ENCODE assay signal across 1 cellular context in genomic region chr9:129011170-129011569, GRCh38.
A peak's percentile ranks its signal among the peaks of the same experiment; 100 is the strongest.
TF ChIP-seq lines count a peak whose summit lies in the region.

No MANE protein-coding gene starts in this region.

TF ChIP-seq in K562, 482 proteins besides CTCF, POLR2A, EP300 and RAD21:
- TF ChIP-seq, protein P1, sequence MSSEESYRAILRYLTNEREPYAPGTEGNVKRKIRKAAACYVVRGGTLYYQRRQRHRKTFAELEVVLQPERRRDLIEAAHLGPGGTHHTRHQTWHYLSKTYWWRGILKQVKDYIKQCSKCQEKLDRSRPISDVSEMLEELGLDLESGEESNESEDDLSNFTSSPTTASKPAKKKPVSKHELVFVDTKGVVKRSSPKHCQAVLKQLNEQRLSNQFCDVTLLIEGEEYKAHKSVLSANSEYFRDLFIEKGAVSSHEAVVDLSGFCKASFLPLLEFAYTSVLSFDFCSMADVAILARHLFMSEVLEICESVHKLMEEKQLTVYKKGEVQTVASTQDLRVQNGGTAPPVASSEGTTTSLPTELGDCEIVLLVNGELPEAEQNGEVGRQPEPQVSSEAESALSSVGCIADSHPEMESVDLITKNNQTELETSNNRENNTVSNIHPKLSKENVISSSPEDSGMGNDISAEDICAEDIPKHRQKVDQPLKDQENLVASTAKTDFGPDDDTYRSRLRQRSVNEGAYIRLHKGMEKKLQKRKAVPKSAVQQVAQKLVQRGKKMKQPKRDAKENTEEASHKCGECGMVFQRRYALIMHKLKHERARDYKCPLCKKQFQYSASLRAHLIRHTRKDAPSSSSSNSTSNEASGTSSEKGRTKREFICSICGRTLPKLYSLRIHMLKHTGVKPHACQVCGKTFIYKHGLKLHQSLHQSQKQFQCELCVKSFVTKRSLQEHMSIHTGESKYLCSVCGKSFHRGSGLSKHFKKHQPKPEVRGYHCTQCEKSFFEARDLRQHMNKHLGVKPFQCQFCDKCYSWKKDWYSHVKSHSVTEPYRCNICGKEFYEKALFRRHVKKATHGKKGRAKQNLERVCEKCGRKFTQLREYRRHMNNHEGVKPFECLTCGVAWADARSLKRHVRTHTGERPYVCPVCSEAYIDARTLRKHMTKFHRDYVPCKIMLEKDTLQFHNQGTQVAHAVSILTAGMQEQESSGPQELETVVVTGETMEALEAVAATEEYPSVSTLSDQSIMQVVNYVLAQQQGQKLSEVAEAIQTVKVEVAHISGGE (CRISPR knock-in tag; IDR thresholded peaks at IDR 0.05), result 0 out of 6 replicates have a peak, but pooled peaks of 1 of the 3 experiments have one; percentile 23
- TF ChIP-seq E2F4 (CRISPR knock-in tag; IDR thresholded peaks at IDR 0.05; ENCODE audit: low read depth), result no peak
- TF ChIP-seq ZNF165 (CRISPR knock-in tag; IDR thresholded peaks at IDR 0.05; ENCODE audit: borderline replicate concordance), result no peak
- peak; percentile 6; the same call in 1 of the 2 replicates for TF ChIP-seq POLR2G (IDR thresholded peaks at IDR 0.05; ENCODE audit: low read depth, low read length)
- TF ChIP-seq ZSCAN32 (CRISPR knock-in tag; IDR thresholded peaks at IDR 0.05), result no peak
